11 cellular contexts compared by ENCODE assay signal in genomic region chr5:141615991-141616715, GRCh38. TPM values are rescaled to one million over a fixed set of nuclear protein-coding genes. Genes with fewer than 3 reads are reported as not detected.
DNase-seq lines count a peak whose midpoint lies in the region; ATAC-seq, FAIRE-seq and TF ChIP-seq lines count a peak whose summit lies in the region.
"Had no signal": no experiment of that assay in that cellular context is flagged by ENCODE, and none has a peak within 500 bp of the region (broad histone marks: within the 10 kb centered on the region; RNA-seq: fewer than 3 reads in every experiment).

No MANE protein-coding gene starts in this region.

- intact Hi-C loops in natural killer cell (cut with micrococcal nuclease) = no loop called here

- H3K4me3 ChIP-seq in CD8-positive, alpha-beta memory T cell (ENCODE audit: low read length) = peak overlapping the region; percentile 98
- H3K4me3 ChIP-seq in HUES64 (ENCODE audit: low read length) (peak overlapping the region; percentile 84; the same call in 1 of the 2 replicates), astrocyte (ENCODE audit: insufficient read depth, low read depth, low read length) (no peak overlapping the region)

- DNase-seq in CD8-positive, alpha-beta memory T cell = no peak
- DNase-seq in astrocyte (ENCODE audit: low read depth) (no peak), natural killer cell (no peak), EL (no peak)
- no peak for DNase-seq in activated CD4-positive, CD25-positive, alpha-beta regulatory T cell (lab: John Stamatoyannopoulos, UW)
- DNase-seq: right cardiac atrium had no signal

- WGBS in HUES64 = 91% methylated on average over 9 of the region's 9 CpGs

- H3K9me3 Mint-ChIP-seq in CD8-positive, alpha-beta memory T cell = no peaks in the 10 kb centered on the region
- H3K9me3 Mint-ChIP-seq in astrocyte (ENCODE audit: unreplicated experiment) (no peaks in the 10 kb centered on the region), natural killer cell (no peaks in the 10 kb centered on the region)

- no peaks in the 10 kb centered on the region for H3K27me3 Mint-ChIP-seq in CD8-positive, alpha-beta memory T cell
- H3K27me3 Mint-ChIP-seq in astrocyte (ENCODE audit: low read depth, unreplicated experiment) (no peaks in the 10 kb centered on the region), natural killer cell (ENCODE audit: low read depth in 2 of 2) (no peaks in the 10 kb centered on the region)

- CTCF ChIA-PET in CD8-positive, alpha-beta memory T cell (lab: Charles Lee) = interaction anchor here (1.4 to 13.2 kb wide), 4 partner anchors 13 to 31 kb away, joined by 3 to 318 read pairs (median 147); partner anchors contain the start of genes HDAC3 and RELL2

- POLR2A ChIA-PET in CD8-positive, alpha-beta memory T cell (lab: Charles Lee) = interaction anchor here (0.7 to 4.6 kb wide), 5 partner anchors 9 to 35 kb away, joined by 3 to 70 read pairs (median 25); partner anchors contain the start of genes FCHSD1, HDAC3 and RELL2

- no peak overlapping the region for H2AFZ ChIP-seq in astrocyte (ENCODE audit: low read depth, low read length)

- ATAC-seq in natural killer cell (no peak), HG03095 (IDR thresholded peaks at IDR 0.05; ENCODE audit: unreplicated experiment) (no peak), HG03442 (IDR thresholded peaks at IDR 0.05; ENCODE audit: unreplicated experiment) (no peak)
- ATAC-seq: right cardiac atrium had no signal

- peak overlapping the region; percentile 95 to 100 (median 97) for H3K4me3 Mint-ChIP-seq in CD8-positive, alpha-beta memory T cell
- H3K4me3 Mint-ChIP-seq in astrocyte (ENCODE audit: unreplicated experiment) (peak overlapping the region; percentile 6), natural killer cell (peak overlapping the region; percentile 100)

- peak overlapping the region; percentile 32 for H3K27ac ChIP-seq in CD8-positive, alpha-beta memory T cell (ENCODE audit: low read depth, low read length)
- H3K27ac ChIP-seq in HUES64 (ENCODE audit: low read depth, low read length) (no peak overlapping the region), astrocyte (ENCODE audit: low read depth, low read length) (no peak overlapping the region)

- H3K27me3 ChIP-seq in CD8-positive, alpha-beta memory T cell (ENCODE audit: insufficient read depth, low read length, poor library complexity, severe bottlenecking) = no peaks in the 10 kb centered on the region
- H3K27me3 ChIP-seq in HUES64 (ENCODE audit: insufficient read depth, low read length) (no peaks in the 10 kb centered on the region), astrocyte (ENCODE audit: insufficient read depth, low read length) (no peaks in the 10 kb centered on the region)

- peaks cover 0 to 49% (median 6%) of the 10 kb centered on the region in 3 donors for H3K36me3 Mint-ChIP-seq in CD8-positive, alpha-beta memory T cell
- H3K36me3 Mint-ChIP-seq in astrocyte (ENCODE audit: low read depth, unreplicated experiment) (no peaks in the 10 kb centered on the region), natural killer cell (peaks cover 7% of the 10 kb centered on the region)

- H3K9ac ChIP-seq in HUES64 (ENCODE audit: low read depth, low read length) (no peak overlapping the region), astrocyte (ENCODE audit: low read length) (no peak overlapping the region)

- no peak overlapping the region for H3K4me2 ChIP-seq in astrocyte (ENCODE audit: low read length)

- H3K27ac Mint-ChIP-seq in CD8-positive, alpha-beta memory T cell = peak overlapping the region; percentile 69 to 99 (median 92)
- H3K27ac Mint-ChIP-seq in astrocyte (ENCODE audit: unreplicated experiment) (no peak overlapping the region), natural killer cell (peak overlapping the region; percentile 93 to 96)

- H3K4me1 ChIP-seq in CD8-positive, alpha-beta memory T cell (ENCODE audit: insufficient read depth, low read length) = peaks cover 65% of the 10 kb centered on the region
- H3K4me1 ChIP-seq in HUES64 (ENCODE audit: insufficient read depth, low read length) = peaks cover 46% of the 10 kb centered on the region
- H3K4me1 ChIP-seq in astrocyte (ENCODE audit: insufficient read depth, low read length) = peaks cover 11% of the 10 kb centered on the region

- peaks cover 13% of the 10 kb centered on the region for H3K36me3 ChIP-seq in CD8-positive, alpha-beta memory T cell (ENCODE audit: insufficient read depth, low read length)
- peaks cover 15% of the 10 kb centered on the region for H3K36me3 ChIP-seq in HUES64 (ENCODE audit: insufficient read depth, low read length)
- peaks cover 3% of the 10 kb centered on the region for H3K36me3 ChIP-seq in astrocyte (ENCODE audit: insufficient read depth, low read length)

- no peak for TF ChIP-seq CTCF in astrocyte (IDR thresholded peaks at IDR 0.05; ENCODE audit: insufficient read depth, low read depth, low read length)
- no peak for TF ChIP-seq CTCF in natural killer cell (IDR thresholded peaks at IDR 0.05)

- H3K9me3 ChIP-seq in CD8-positive, alpha-beta memory T cell (ENCODE audit: low read length) = no peaks in the 10 kb centered on the region
- H3K9me3 ChIP-seq in HUES64 (ENCODE audit: insufficient read depth, low read depth, low read length) (no peaks in the 10 kb centered on the region), astrocyte (ENCODE audit: insufficient read depth, low read depth, low read length) (no peaks in the 10 kb centered on the region)

- peaks cover 56 to 67% (median 61%) of the 10 kb centered on the region in 3 donors for H3K4me1 Mint-ChIP-seq in CD8-positive, alpha-beta memory T cell
- H3K4me1 Mint-ChIP-seq in astrocyte (ENCODE audit: low read depth, unreplicated experiment) = peaks cover 13% of the 10 kb centered on the region
- H3K4me1 Mint-ChIP-seq in natural killer cell = peaks cover 64 to 65% of the 10 kb centered on the region in 2 donors

- H4K20me1 ChIP-seq in astrocyte (ENCODE audit: insufficient read depth, low read length) = peaks cover 38% of the 10 kb centered on the region

- FAIRE-seq in astrocyte (lab: Jason Lieb, UNC) = no peak
- FAIRE-seq: G401.6, urothelium cell line had no signal

- peaks cover 70% of the 10 kb centered on the region for H3K79me2 ChIP-seq in astrocyte (ENCODE audit: insufficient read depth, low read length)

RNA-seq across cellular contexts. Expression of gene DIAPH1, which starts 2.6 kb away (rescaled TPM):
- 100 to 1,000 TPM; 212 to 217 TPM for total RNA-seq in CD8-positive, alpha-beta memory T cell
- 151 TPM for polyA plus RNA-seq in CD8-positive, alpha-beta memory T cell
- polyA plus RNA-seq in HUES64 (2013, experiment 1 of 2) = 54.8 TPM
- polyA plus RNA-seq in HUES64 (2013, experiment 2 of 2) = 55.0 TPM
- total RNA-seq in astrocyte (63.5 and 78.8 TPM in 2 replicates), natural killer cell (100 to 1,000 TPM; 410 to 456 (median 419) TPM)

RNA-seq across cellular contexts. Expression of gene HDAC3, which starts 20.5 kb away (rescaled TPM):
- 10 to 100 TPM; 74.8 to 78.6 TPM for total RNA-seq in CD8-positive, alpha-beta memory T cell
- polyA plus RNA-seq in CD8-positive, alpha-beta memory T cell = 92.8 TPM
- polyA plus RNA-seq in HUES64 (2013, experiment 1 of 2) = 92.1 TPM
- polyA plus RNA-seq in HUES64 (2013, experiment 2 of 2) = 81.0 TPM
- total RNA-seq in astrocyte (60.7 and 63.8 TPM in 2 replicates), natural killer cell (10 to 100 TPM; 66.0 to 85.7 (median 74.7) TPM)

RNA-seq across cellular contexts. Expression of gene RELL2, which starts 20.6 kb away (rescaled TPM):
- 10 to 100 TPM; 24.8 to 26.2 TPM for total RNA-seq in CD8-positive, alpha-beta memory T cell
- 3.7 TPM for polyA plus RNA-seq in CD8-positive, alpha-beta memory T cell
- 10.3 TPM for polyA plus RNA-seq in HUES64 (2013, experiment 1 of 2)
- polyA plus RNA-seq in HUES64 (2013, experiment 2 of 2) = 9.7 TPM
- total RNA-seq in astrocyte = 12.2 and 12.9 TPM in 2 replicates
- total RNA-seq in natural killer cell = 1 to 10 TPM; 5.7 to 6.6 (median 6.1) TPM

RNA-seq across cellular contexts. Expression of gene FCHSD1, which starts 35.1 kb away (rescaled TPM):
- total RNA-seq in CD8-positive, alpha-beta memory T cell = 10 to 100 TPM; 31.1 to 33.7 TPM
- 14.6 TPM for polyA plus RNA-seq in CD8-positive, alpha-beta memory T cell
- polyA plus RNA-seq in HUES64 (2013, experiment 1 of 2) = 11.5 TPM
- 12.6 TPM for polyA plus RNA-seq in HUES64 (2013, experiment 2 of 2)
- total RNA-seq in astrocyte (39.4 and 40.6 TPM in 2 replicates), natural killer cell (100 to 1,000 TPM; 134 to 155 (median 147) TPM)

Comparison
In these comparisons a context has a peak if more than half of its experiments do, and no peak if none do; other contexts are left out.
1. H3K4me3 Mint-ChIP-seq: peak in every context shown above with its lines; median percentile 100 in natural killer cell; 97 in CD8-positive, alpha-beta memory T cell; 6 in astrocyte.